In genomic region chr1:207811920-207812720, GRCh38 we compare ENCODE assay signal across 9 cellular contexts.
A peak's percentile ranks its signal among the peaks of the same experiment; 100 is the strongest.
DNase-seq lines count a peak whose midpoint lies in the region; ATAC-seq and TF ChIP-seq lines count a peak whose summit lies in the region.
"Had no signal": no experiment of that assay in that cellular context is flagged by ENCODE, and none has a peak within 500 bp of the region (broad histone marks: within the 10 kb centered on the region; RNA-seq: fewer than 3 reads in every experiment).

No MANE protein-coding gene starts in this region.

- DNase-seq in ELR (ENCODE audit: low read depth) (peak; percentile 35), NCI-H146 treated with DMSO at 0.1 percent for 48 hours (lab: John Stamatoyannopoulos, UW; ENCODE audit: unreplicated experiment) (peak; percentile 30), colonic mucosa (no peak), memory B cell (ENCODE audit: low spot score in 2 of 2) (no peak), NCI-H524 (lab: John Stamatoyannopoulos, UW) (no peak)

- no peak overlapping the region for H3K9ac ChIP-seq in colonic mucosa (ENCODE audit: low read depth in 2 of 2, low read length in 2 of 2)

- H3K4me1 ChIP-seq in colonic mucosa (peaks cover 19% of the 10 kb centered on the region), urinary bladder (ENCODE audit: insufficient read depth) (peaks cover 2% of the 10 kb centered on the region)

- peak; percentile 10 for TF ChIP-seq CTCF in colonic mucosa (IDR thresholded peaks at IDR 0.05)

- peak overlapping the region; percentile 85 for H3K27ac Mint-ChIP-seq in memory B cell

- H3K4me3 Mint-ChIP-seq in memory B cell: no peak overlapping the region

- WGBS in urinary bladder: 64% methylated on average over 16 of the region's 16 CpGs

- peaks cover 81% of the 10 kb centered on the region for H3K4me1 Mint-ChIP-seq in memory B cell

- H3K4me3 ChIP-seq in colonic mucosa: no peak overlapping the region
- H3K4me3 ChIP-seq in urinary bladder (ENCODE audit: low read depth, low read length): no peak overlapping the region
- H3K4me3 ChIP-seq: SK-N-MC had no signal

- H3K9me3 ChIP-seq in colonic mucosa: no peaks in the 10 kb centered on the region

- ATAC-seq in memory B cell (ENCODE audit: low read depth) (no peak), GM21526 (IDR thresholded peaks at IDR 0.05; ENCODE audit: low FRiP score, unreplicated experiment) (no peak), GM21381 (IDR thresholded peaks at IDR 0.05; ENCODE audit: unreplicated experiment) (no peak)

- H3K27me3 ChIP-seq in colonic mucosa: no peaks in the 10 kb centered on the region

- H3K36me3 ChIP-seq in colonic mucosa: no peaks in the 10 kb centered on the region
- peaks cover 7% of the 10 kb centered on the region for H3K36me3 ChIP-seq in urinary bladder (ENCODE audit: insufficient read depth)

- intact Hi-C loops in colonic mucosa (cut with DNase I): no loop called here

- H3K9me3 Mint-ChIP-seq in memory B cell: no peaks in the 10 kb centered on the region

- peaks cover 78% of the 10 kb centered on the region for H3K36me3 Mint-ChIP-seq in memory B cell

- no peaks in the 10 kb centered on the region for H3K27me3 Mint-ChIP-seq in memory B cell

- H3K27ac ChIP-seq in colonic mucosa (no peak overlapping the region), urinary bladder (ENCODE audit: low read depth) (peak overlapping the region; percentile 62)
- H3K27ac ChIP-seq: SK-N-MC had no signal

Comparison
In these comparisons a context has a peak if more than half of its experiments do, and no peak if none do; other contexts are left out.
1. DNase-seq: peak in ELR (single experiment) and NCI-H146 treated with DMSO at 0.1 percent for 48 hours (single experiment); none in colonic mucosa (single experiment), memory B cell (0 of 2) and NCI-H524 (0 of 2).